ENCODE assay signal across 24 cellular contexts in the genomic region with DNA sequence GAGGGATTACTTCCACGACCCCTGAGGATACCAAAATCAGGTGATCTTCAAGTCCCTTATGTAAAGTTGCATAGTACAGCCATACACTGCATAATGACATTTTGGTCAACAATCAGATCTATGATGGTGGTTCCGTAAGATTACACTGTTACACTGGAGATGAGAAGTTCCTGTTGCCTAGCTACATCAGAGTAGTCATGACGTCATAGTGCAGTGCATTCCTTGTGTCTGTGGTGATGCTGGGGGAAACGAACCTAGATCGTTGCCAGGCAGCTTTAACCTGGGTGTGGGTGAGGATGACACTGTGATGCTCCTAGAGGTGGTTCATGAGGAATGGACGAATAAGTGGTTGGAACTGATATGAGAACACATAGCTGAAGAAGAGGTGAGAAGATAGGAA.
"Had no signal": no experiment of that assay in that cellular context is flagged by ENCODE, and none has a peak within 500 bp of the region (broad histone marks: within the 10 kb centered on the region; RNA-seq: fewer than 3 reads in every experiment).

No MANE protein-coding gene starts in this region.

- H3K27ac ChIP-seq: dorsolateral prefrontal cortex, epithelial cell of prostate, esophagus muscularis mucosa, gastrocnemius medialis, heart right ventricle, neutrophil, psoas muscle, sigmoid colon, skin epidermis, stomach, thoracic aorta, transverse colon had no signal

- H3K4me1 ChIP-seq: gastrocnemius medialis, psoas muscle, sigmoid colon, stomach, transverse colon had no signal

- H3K4me3 Mint-ChIP-seq: nephron progenitor cell had no signal

- H3K9me3 ChIP-seq: esophagus muscularis mucosa, gastrocnemius medialis, neutrophil, thoracic aorta, transverse colon had no signal

- DNase-seq: cortex of kidney; dorsolateral prefrontal cortex; effector CD8-positive, alpha-beta T cell; gastrocnemius medialis; heart right ventricle; hypothalamus; islet precursor cell; left ventricle myocardium superior; mesenchymal stem cell; naive thymus-derived CD4-positive, alpha-beta T cell; nephron progenitor cell; psoas muscle; sigmoid colon; stimulated activated CD4-positive, alpha-beta T cell treated with anti-CD3 and anti-CD28 coated beads, Interleukin-12 subunit alpha, Interleukin-12 subunit beta, amount 100 ng/mL, for 4 hours; stimulated activated naive CD4-positive, alpha-beta T cell; stomach; substantia nigra; transverse colon had no signal

- H3K27ac Mint-ChIP-seq: naive thymus-derived CD4-positive, alpha-beta T cell; nephron progenitor cell had no signal

- H3K4me1 Mint-ChIP-seq: naive thymus-derived CD4-positive, alpha-beta T cell; nephron progenitor cell had no signal

- ATAC-seq: gastrocnemius medialis; heart right ventricle; left ventricle myocardium superior; naive thymus-derived CD4-positive, alpha-beta T cell; psoas muscle had no signal

- H3K36me3 ChIP-seq: neutrophil, thoracic aorta had no signal

- H3K4me3 ChIP-seq: dorsolateral prefrontal cortex, esophagus muscularis mucosa, gastrocnemius medialis, heart right ventricle, lung, psoas muscle, sigmoid colon, skin epidermis, stomach, thoracic aorta, transverse colon had no signal

- H3K27me3 Mint-ChIP-seq: naive thymus-derived CD4-positive, alpha-beta T cell had no signal

- H3K27me3 ChIP-seq: dorsolateral prefrontal cortex, esophagus muscularis mucosa, gastrocnemius medialis, heart right ventricle, neutrophil, sigmoid colon, stomach, transverse colon had no signal
